ENCODE assay signal across 21 cellular contexts in the genomic region with DNA sequence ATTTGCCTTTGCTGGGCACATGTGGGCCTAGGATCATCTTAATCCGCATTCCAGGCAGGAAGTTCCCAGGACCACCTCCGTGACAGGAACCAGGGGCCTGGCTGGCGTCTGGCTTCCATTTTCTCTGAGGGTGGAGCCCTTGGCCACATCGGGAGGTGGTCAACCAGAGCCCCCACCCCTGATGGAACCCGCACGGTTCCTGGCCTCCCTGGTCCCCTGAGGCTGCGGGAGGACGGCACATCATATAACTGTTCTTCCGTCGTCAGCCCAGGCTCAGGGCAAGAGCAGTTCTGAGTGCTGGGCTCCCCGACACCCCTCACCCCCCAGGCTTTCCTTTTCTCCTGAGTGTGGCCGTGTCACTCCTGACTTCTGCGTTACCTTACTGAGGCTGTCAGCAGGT. TPM values are rescaled to one million over a fixed set of nuclear protein-coding genes. Genes with fewer than 3 reads are reported as not detected.
"Had no signal": no experiment of that assay in that cellular context is flagged by ENCODE, and none has a peak within 500 bp of the region (broad histone marks: within the 10 kb centered on the region; RNA-seq: fewer than 3 reads in every experiment).

No MANE protein-coding gene starts in this region.

- H3K9me3 ChIP-seq: sigmoid colon had no signal

- H3K4me1 ChIP-seq: upper lobe of left lung had no signal

- ATAC-seq: stimulated activated memory B cell treated with anti-CD40 and anti-IgM and Interleukin-4, amounts not matched to agents 10 μg/mL and 1 μg/mL and 100 μg/mL, for 72 hours had no signal

- H3K36me3 Mint-ChIP-seq: activated naive CD4-positive, alpha-beta T cell treated with anti-CD3 and anti-CD28 coated beads, Interleukin-2, amount 10 ng/mL, durations not matched to agents 7 days and 5 days had no signal

- DNase-seq: activated B cell treated with CpG ODN at 0.5 μM for 24 hours; activated CD4-positive, alpha-beta memory T cell treated with anti-CD3 and anti-CD28 coated beads for 36 hours; activated CD4-positive, alpha-beta T cell treated with anti-CD3 and anti-CD28 coated beads for 4 hours; activated naive CD4-positive, alpha-beta T cell treated with anti-CD3 and anti-CD28 coated beads, Interleukin-2, amount 10 ng/mL, durations not matched to agents 7 days and 5 days; foreskin fibroblast; sigmoid colon; stimulated activated CD4-positive, alpha-beta T cell treated with anti-CD3 and anti-CD28 coated beads, Interleukin-4, amount 100 ng/mL, for 4 hours; SW 1271 had no signal

- H2AFZ ChIP-seq: hepatocyte had no signal

- H3K4me3 Mint-ChIP-seq: activated B cell treated with CpG ODN at 0.5 μM for 24 hours; activated CD4-positive, alpha-beta memory T cell treated with anti-CD3 and anti-CD28 coated beads for 36 hours; activated naive CD4-positive, alpha-beta T cell treated with anti-CD3 and anti-CD28 coated beads, Interleukin-2, amount 10 ng/mL, durations not matched to agents 7 days and 5 days; neural crest cell; stimulated activated memory B cell treated with anti-CD40 and anti-IgM and Interleukin-4, amounts not matched to agents 10 μg/mL and 1 μg/mL and 100 μg/mL, for 72 hours had no signal

- H3K36me3 ChIP-seq: sigmoid colon, thoracic aorta, upper lobe of left lung had no signal

- H3K27ac ChIP-seq: epithelial cell of prostate, hepatocyte, sigmoid colon, thoracic aorta, upper lobe of left lung had no signal

- H3K79me2 ChIP-seq: hepatocyte had no signal

- H3K4me3 ChIP-seq: hepatocyte, sigmoid colon, thoracic aorta, upper lobe of left lung had no signal

- H3K27me3 ChIP-seq: upper lobe of left lung had no signal

- H3K27ac Mint-ChIP-seq: activated B cell treated with CpG ODN at 0.5 μM for 24 hours; activated CD4-positive, alpha-beta memory T cell treated with anti-CD3 and anti-CD28 coated beads for 36 hours; activated naive CD4-positive, alpha-beta T cell treated with anti-CD3 and anti-CD28 coated beads, Interleukin-2, amount 10 ng/mL, durations not matched to agents 7 days and 5 days; activated T-helper 2 cell treated with anti-CD3 and anti-CD28 coated beads, Interferon-gamma antibody, Interleukin-2, Interleukin-4, amounts not matched to agents 10 μg/mL and 5 μg/mL and 100 μg/mL, durations not matched to agents 14 hours and 24 hours and 36 hours; stimulated activated memory B cell treated with anti-CD40 and anti-IgM and Interleukin-4, amounts not matched to agents 10 μg/mL and 1 μg/mL and 100 μg/mL, for 72 hours had no signal

- FAIRE-seq: bronchial epithelial cell had no signal

- H3K27me3 Mint-ChIP-seq: stimulated activated memory B cell treated with anti-CD40 and anti-IgM and Interleukin-4, amounts not matched to agents 10 μg/mL and 1 μg/mL and 100 μg/mL, for 72 hours had no signal

- H3K4me2 ChIP-seq: hepatocyte had no signal

RNA-seq across cellular contexts. Expression of a gene that starts 13.5 kb away (rescaled TPM):
- total RNA-seq: dermis microvascular lymphatic vessel endothelial cell, osteocyte had no signal

RNA-seq across cellular contexts. Expression of a gene that starts 24.9 kb away (rescaled TPM):
- total RNA-seq: activated B cell treated with CpG ODN at 0.5 μM for 24 hours; activated CD4-positive, alpha-beta memory T cell treated with anti-CD3 and anti-CD28 coated beads for 36 hours; activated T-helper 2 cell treated with anti-CD3 and anti-CD28 coated beads, Interferon-gamma antibody, Interleukin-2, Interleukin-4, amounts not matched to agents 10 μg/mL and 5 μg/mL and 100 μg/mL, durations not matched to agents 14 hours and 24 hours and 36 hours; cerebellum; dermis microvascular lymphatic vessel endothelial cell; hepatocyte; pulmonary artery endothelial cell; T-helper 2 cell treated with Interferon-gamma antibody and Interleukin-4, amounts not matched to agents 100 ng/mL and 5 ng/mL, for 36 hours had no signal

RNA-seq across cellular contexts. Expression of a gene that starts 45.2 kb away (rescaled TPM):
- total RNA-seq: activated B cell treated with CpG ODN at 0.5 μM for 24 hours; activated CD4-positive, alpha-beta memory T cell treated with anti-CD3 and anti-CD28 coated beads for 36 hours had no signal
